In genomic region chr10:52532650-52533290, GRCh38 we compare ENCODE assay signal across 29 cellular contexts.
"Had no signal": no experiment of that assay in that cellular context is flagged by ENCODE, and none has a peak within 500 bp of the region (broad histone marks: within the 10 kb centered on the region; RNA-seq: fewer than 3 reads in every experiment).

No MANE protein-coding gene starts in this region.

- H3K27ac ChIP-seq: colonic mucosa, coronary artery, dorsolateral prefrontal cortex, epithelial cell of prostate, esophagus muscularis mucosa, esophagus squamous epithelium, foreskin keratinocyte, gastrocnemius medialis, gastroesophageal sphincter, heart left ventricle, heart right ventricle had no signal

- H3K36me3 ChIP-seq: colonic mucosa, esophagus muscularis mucosa, esophagus squamous epithelium, gastrocnemius medialis, gastroesophageal sphincter, heart left ventricle, heart right ventricle had no signal

- DNase-seq: colonic mucosa; cortex of kidney; dermis blood vessel endothelial cell; dorsolateral prefrontal cortex; effector CD4-positive, alpha-beta T cell; effector CD8-positive, alpha-beta T cell; effector memory CD4-positive, alpha-beta T cell; effector memory CD8-positive, alpha-beta T cell; endodermal cell; erythroblast; esophagus squamous epithelium; foreskin fibroblast; foreskin keratinocyte; foreskin melanocyte; gastrocnemius medialis; glutamatergic neuron; head of caudate nucleus; heart left ventricle; heart right ventricle had no signal

- H3K27me3 ChIP-seq: colonic mucosa, esophagus muscularis mucosa, esophagus squamous epithelium, foreskin keratinocyte, gastrocnemius medialis, gastroesophageal sphincter, heart left ventricle had no signal

- H3K9me3 ChIP-seq: colonic mucosa, esophagus muscularis mucosa, esophagus squamous epithelium, gastrocnemius medialis, gastroesophageal sphincter had no signal

- H3K4me3 Mint-ChIP-seq: dendritic cell treated with granulocyte-macrophage colony-stimulating factor and Interleukin-4, amounts not matched to agents 40 ng/mL and 50 ng/mL, for 4 days; effector memory CD8-positive, alpha-beta T cell; endodermal cell had no signal

- H3K4me1 Mint-ChIP-seq: endodermal cell had no signal

- H3K27me3 Mint-ChIP-seq: dendritic cell treated with granulocyte-macrophage colony-stimulating factor and Interleukin-4, amounts not matched to agents 40 ng/mL and 50 ng/mL, for 4 days; effector memory CD8-positive, alpha-beta T cell had no signal

- H3K4me1 ChIP-seq: colonic mucosa, esophagus muscularis mucosa, esophagus squamous epithelium, foreskin keratinocyte, gastrocnemius medialis, gastroesophageal sphincter, heart left ventricle, heart right ventricle had no signal

- ATAC-seq: effector memory CD8-positive, alpha-beta T cell; esophagus mucosa; foreskin keratinocyte; gastrocnemius medialis; gastroesophageal sphincter; heart left ventricle; heart right ventricle had no signal

- H3K4me3 ChIP-seq: colonic mucosa, coronary artery, dorsolateral prefrontal cortex, esophagus muscularis mucosa, esophagus squamous epithelium, gastrocnemius medialis, gastroesophageal sphincter, heart left ventricle, heart right ventricle had no signal

- H3K27ac Mint-ChIP-seq: dendritic cell treated with granulocyte-macrophage colony-stimulating factor and Interleukin-4, amounts not matched to agents 40 ng/mL and 50 ng/mL, for 4 days; effector memory CD8-positive, alpha-beta T cell; endodermal cell had no signal

- FAIRE-seq: colon, endometrium, endothelial cell of umbilical vein, frontal cortex had no signal
